ENCODE assay signal across 22 cellular contexts in genomic region chr6:134588267-134588666, GRCh38.
"Had no signal": no experiment of that assay in that cellular context is flagged by ENCODE, and none has a peak within 500 bp of the region (broad histone marks: within the 10 kb centered on the region; RNA-seq: fewer than 3 reads in every experiment).

No MANE protein-coding gene starts in this region.

- DNase-seq: cortex of kidney; dorsolateral prefrontal cortex; effector CD8-positive, alpha-beta T cell; glutamatergic neuron; islet precursor cell; lower lobe of right lung; mesenchymal stem cell; midbrain; occipital lobe; posterior cingulate gyrus; stimulated activated CD4-positive, alpha-beta T cell treated with anti-CD3 and anti-CD28 coated beads, Interleukin-4, amount 100 ng/mL, for 1 hour; stimulated activated CD8-positive, alpha-beta memory T cell treated with anti-CD3 and anti-CD28 coated beads, Interleukin-4, amount 100 ng/mL, for 48 hours; stimulated activated naive CD8-positive, alpha-beta T cell treated with anti-CD3 and anti-CD28 coated beads, Interleukin-15, Interleukin-2, amounts not matched to agents 100 U/mL and 50 U/mL, for 24 hours; thyroid gland had no signal

- H3K9me3 Mint-ChIP-seq: natural killer cell treated with Interleukin-12 subunit alpha and Interleukin-12 subunit beta and Interleukin-15 and Interleukin-18, amount 100 ng/mL, for 72 hours had no signal

- H3K4me1 Mint-ChIP-seq: stimulated activated effector memory CD8-positive, alpha-beta T cell treated with anti-CD3 and anti-CD28 coated beads, Interleukin-12 subunit alpha, Interleukin-12 subunit beta, amount 100 ng/mL, for 72 hours had no signal

- H3K36me3 Mint-ChIP-seq: natural killer cell treated with Interleukin-12 subunit alpha and Interleukin-12 subunit beta and Interleukin-15 and Interleukin-18, amount 100 ng/mL, for 72 hours; stimulated activated effector memory CD8-positive, alpha-beta T cell treated with anti-CD3 and anti-CD28 coated beads, Interleukin-12 subunit alpha, Interleukin-12 subunit beta, amount 100 ng/mL, for 72 hours; type B pancreatic cell had no signal

- H3K4me3 ChIP-seq: dorsolateral prefrontal cortex, gastroesophageal sphincter, lower lobe of right lung, right atrium auricular region, suprapubic skin, thyroid gland had no signal

- H3K4me3 Mint-ChIP-seq: natural killer cell treated with Interleukin-12 subunit alpha and Interleukin-12 subunit beta and Interleukin-15 and Interleukin-18, amount 100 ng/mL, for 72 hours; stimulated activated effector memory CD8-positive, alpha-beta T cell treated with anti-CD3 and anti-CD28 coated beads, Interleukin-12 subunit alpha, Interleukin-12 subunit beta, amount 100 ng/mL, for 72 hours; type B pancreatic cell had no signal

- H3K9me3 ChIP-seq: gastroesophageal sphincter, lower lobe of right lung, right atrium auricular region, suprapubic skin, thyroid gland had no signal

- H3K27ac Mint-ChIP-seq: natural killer cell treated with Interleukin-12 subunit alpha and Interleukin-12 subunit beta and Interleukin-15 and Interleukin-18, amount 100 ng/mL, for 72 hours; stimulated activated effector memory CD8-positive, alpha-beta T cell treated with anti-CD3 and anti-CD28 coated beads, Interleukin-12 subunit alpha, Interleukin-12 subunit beta, amount 100 ng/mL, for 72 hours; type B pancreatic cell had no signal

- H3K27ac ChIP-seq: dorsolateral prefrontal cortex, gastroesophageal sphincter, lower lobe of right lung, right atrium auricular region, suprapubic skin, thyroid gland had no signal

- ATAC-seq: gastroesophageal sphincter; left lobe of liver; lower lobe of right lung; natural killer cell treated with Interleukin-12 subunit alpha and Interleukin-12 subunit beta and Interleukin-15 and Interleukin-18, amount 100 ng/mL, for 72 hours; stimulated activated effector memory CD8-positive, alpha-beta T cell treated with anti-CD3 and anti-CD28 coated beads, Interleukin-12 subunit alpha, Interleukin-12 subunit beta, amount 100 ng/mL, for 72 hours; stimulated activated naive CD8-positive, alpha-beta T cell treated with anti-CD3 and anti-CD28 coated beads, Interleukin-15, Interleukin-2, amounts not matched to agents 100 U/mL and 50 U/mL, for 24 hours had no signal

- H3K4me1 ChIP-seq: gastroesophageal sphincter, lower lobe of right lung, thyroid gland had no signal

- H3K36me3 ChIP-seq: gastroesophageal sphincter, lower lobe of right lung, right atrium auricular region, suprapubic skin, thyroid gland had no signal

- FAIRE-seq: urothelium cell line had no signal

- H3K27me3 ChIP-seq: dorsolateral prefrontal cortex, gastroesophageal sphincter, right atrium auricular region, suprapubic skin, thyroid gland had no signal
